ENCODE assay signal across 23 cellular contexts in genomic region chr17:55765472-55765871, GRCh38. TPM values are rescaled to one million over a fixed set of nuclear protein-coding genes. Genes with fewer than 3 reads are reported as not detected.
DNase-seq lines count a peak whose midpoint lies in the region; ATAC-seq, FAIRE-seq and TF ChIP-seq lines count a peak whose summit lies in the region.
"Had no signal": no experiment of that assay in that cellular context is flagged by ENCODE, and none has a peak within 500 bp of the region (broad histone marks: within the 10 kb centered on the region; RNA-seq: fewer than 3 reads in every experiment).

No MANE protein-coding gene starts in this region.

- H3K9me1 ChIP-seq in K562 (ENCODE audit: control insufficient read depth, insufficient read depth, low read length) = no peaks in the 10 kb centered on the region

- no peak overlapping the region for H2AFZ ChIP-seq in K562 (ENCODE audit: low read depth, low read length)

- CTCF ChIA-PET in MCF 10A (lab: Yijun Ruan, JAX) (interaction anchor here (2.3 kb wide), 1 partner anchor 163 kb away, joined by 5 read pairs; no protein-coding TSS in a partner anchor), A673 (lab: Charles Lee) (no interaction called here), K562 (lab: Yijun Ruan, JAX; ENCODE audit: low intra/inter-chr PET ratio) (no interaction called here)

- TF ChIP-seq POLR2A in breast epithelium (IDR thresholded peaks at IDR 0.05) (no peak), K562 (conservative IDR thresholded peaks at IDR 0.05) (no peak)

- H3K36me3 ChIP-seq in breast epithelium = no peaks in the 10 kb centered on the region
- H3K36me3 ChIP-seq in A673 (ENCODE audit: insufficient read depth, low read length, poor library complexity, severe bottlenecking) = no peaks in the 10 kb centered on the region
- H3K36me3 ChIP-seq in K562 (ENCODE audit: control insufficient read depth, insufficient read depth, low read length) = peaks cover 25% of the 10 kb centered on the region; the same call in 2 of the 3 replicates
- H3K36me3 ChIP-seq: BE2C had no signal

- H3K36me3 Mint-ChIP-seq in MCF 10A (ENCODE audit: insufficient read depth, unreplicated experiment) = peaks cover 24% of the 10 kb centered on the region

- no peak for FAIRE-seq in K562 (lab: Jason Lieb, UNC)
- FAIRE-seq: A549, G401.6, GM12891, GM19239 had no signal

- H4K20me1 ChIP-seq in K562 (replicated peaks; ENCODE audit: control insufficient read depth, insufficient read depth, low read length) = no peaks in the 10 kb centered on the region
- H4K20me1 ChIP-seq: BLaER1 had no signal

- no TSS peak for BruUV-seq in MCF 10A (replicated peaks; lab: Mats Ljungman, UMichigan)
- BruUV-seq in A673 (replicated peaks; lab: Mats Ljungman, UMichigan) = no TSS peak
- BruUV-seq in K562 (replicated peaks; lab: Mats Ljungman, UMichigan) = no TSS peak

- H3K4me2 ChIP-seq in K562 (ENCODE audit: insufficient read depth, low read length) = no peak overlapping the region
- H3K4me2 ChIP-seq: A549, BLaER1 had no signal

- TF ChIP-seq RAD21 in K562 (CRISPR knock-in tag; conservative IDR thresholded peaks at IDR 0.05 in 1 of 2, IDR thresholded peaks at IDR 0.05 in 1 of 2) = no peak

- no peak overlapping the region for H3K4me3 Mint-ChIP-seq in MCF 10A (ENCODE audit: unreplicated experiment)
- H3K4me3 Mint-ChIP-seq: CD14-positive monocyte; CD4-positive, alpha-beta memory T cell; CD4-positive, CD25-positive, alpha-beta regulatory T cell; CD8-positive, alpha-beta memory T cell had no signal

- no peak overlapping the region for H3K27ac ChIP-seq in breast epithelium
- peak overlapping the region; percentile 80 for H3K27ac ChIP-seq in A673 (ENCODE audit: low read depth, low read length, poor library complexity, severe bottlenecking)
- H3K27ac ChIP-seq in K562 (ENCODE audit: extremely low read depth, low read depth, low read length) = no peak overlapping the region
- H3K27ac ChIP-seq: 22Rv1, A549, BLaER1 had no signal

- H3K9ac ChIP-seq in K562 (ENCODE audit: insufficient read depth in 1 of 2, low read depth in 2 of 2, low read length in 2 of 2) = no peak overlapping the region
- H3K9ac ChIP-seq: BLaER1 had no signal

- no peak for ATAC-seq in K562
- ATAC-seq: A549 had no signal

- H3K4me1 ChIP-seq in breast epithelium = peaks cover 0 to 3% of the 10 kb centered on the region in 2 donors
- peaks cover 50% of the 10 kb centered on the region for H3K4me1 ChIP-seq in A673 (ENCODE audit: insufficient read depth, low read length, poor library complexity, severe bottlenecking)
- peaks cover 0 to 7% of the 10 kb centered on the region in 2 experiments; a peak in 3 of 5 replicates for H3K4me1 ChIP-seq in K562 (replicated peaks in 1 of 2; ENCODE audit: control insufficient read depth in 2 of 2, insufficient read depth in 2 of 2, low read length in 2 of 2)

- DNase-seq in MCF 10A (ENCODE audit: unreplicated experiment) (no peak), breast epithelium (ENCODE audit: low spot score in 2 of 2) (no peak), A673 (ENCODE audit: low spot score) (no peak), K562 (ENCODE audit: extremely low read depth in 1 of 4, low spot score in 3 of 4) (no peak), DMS 273 treated with DMSO at 0.1 percent for 48 hours (lab: John Stamatoyannopoulos, UW) (no peak)
- DNase-seq in activated T-cell treated with anti-CD3 and anti-CD28 coated beads, Interleukin-2, amount 50 U/mL, for 48 hours = no peak
- DNase-seq: ACHN; BE2C; C1 segment of cervical spinal cord; CD4-positive, alpha-beta memory T cell; CD4-positive, CD25-positive, alpha-beta regulatory T cell; CD8-positive, alpha-beta memory T cell; COR-L47; DMS79 treated with DMSO at 0.1 percent for 48 hours; GF-D8 had no signal

- H3K9me3 Mint-ChIP-seq in MCF 10A (ENCODE audit: unreplicated experiment) = no peaks in the 10 kb centered on the region
- H3K9me3 Mint-ChIP-seq: CD14-positive monocyte; CD4-positive, alpha-beta memory T cell; CD8-positive, alpha-beta memory T cell had no signal

- peaks cover 39% of the 10 kb centered on the region for H3K4me1 Mint-ChIP-seq in MCF 10A (ENCODE audit: insufficient read depth, unreplicated experiment)

- no peaks in the 10 kb centered on the region for H3K27me3 ChIP-seq in breast epithelium
- H3K27me3 ChIP-seq in A673 (replicated peaks; ENCODE audit: insufficient read depth, low read depth, low read length, poor library complexity) = no peaks in the 10 kb centered on the region
- no peaks in the 10 kb centered on the region for H3K27me3 ChIP-seq in K562 (ENCODE audit: control insufficient read depth in 2 of 2, insufficient read depth in 2 of 2, low read length in 2 of 2)
- H3K27me3 ChIP-seq: BE2C, BLaER1 had no signal

- H3K4me3 ChIP-seq in breast epithelium = no peak overlapping the region
- H3K4me3 ChIP-seq in A673 (ENCODE audit: low read depth, low read length, poor library complexity, severe bottlenecking) = no peak overlapping the region
- no peak overlapping the region for H3K4me3 ChIP-seq in K562
- H3K4me3 ChIP-seq: A549, BLaER1 had no signal

- WGBS in K562 (ENCODE audit: insufficient coverage, low coverage, missing lambda C conversion rate) = 80% methylated on average over 3 of the region's 3 CpGs

- in situ Hi-C loops in K562 (cut with MboI) = loop anchor here (5.0 kb wide), 1 partner anchor 43 kb away; the partner anchor contains the start of gene TMEM100

- TF ChIP-seq CTCF in MCF 10A (IDR thresholded peaks at IDR 0.05; ENCODE audit: unreplicated experiment) (no peak), breast epithelium (IDR thresholded peaks at IDR 0.05) (no peak), A673 (conservative IDR thresholded peaks at IDR 0.05; ENCODE audit: low read depth, low read length) (no peak), K562 (IDR thresholded peaks at IDR 0.05 in 2 of 3, conservative IDR thresholded peaks at IDR 0.05 in 1 of 3; ENCODE audit: insufficient read depth in 2 of 3, low read depth in 1 of 3, low read length in 3 of 3) (no peak)

- TF ChIP-seq EP300 in K562 (IDR thresholded peaks at IDR 0.05; ENCODE audit: low read length) = no peak

- peak overlapping the region; percentile 23 for H3K27ac Mint-ChIP-seq in MCF 10A (ENCODE audit: low read depth, unreplicated experiment)
- H3K27ac Mint-ChIP-seq: CD14-positive monocyte; CD4-positive, alpha-beta memory T cell; CD4-positive, CD25-positive, alpha-beta regulatory T cell had no signal

- no peaks in the 10 kb centered on the region for H3K27me3 Mint-ChIP-seq in MCF 10A (ENCODE audit: insufficient read depth, unreplicated experiment)
- H3K27me3 Mint-ChIP-seq: CD4-positive, alpha-beta memory T cell; CD4-positive, CD25-positive, alpha-beta regulatory T cell; CD8-positive, alpha-beta memory T cell had no signal

- POLR2A ChIA-PET in MCF 10A (lab: Yijun Ruan, JAX) (no interaction called here), A673 (lab: Charles Lee; ENCODE audit: low non-redundant PET) (no interaction called here), K562 (lab: Yijun Ruan, JAX) (no interaction called here)

- peaks cover 46% of the 10 kb centered on the region for H3K79me2 ChIP-seq in K562 (ENCODE audit: control insufficient read depth, insufficient read depth, low read length)

- H3K9me3 ChIP-seq in breast epithelium = no peaks in the 10 kb centered on the region
- no peaks in the 10 kb centered on the region for H3K9me3 ChIP-seq in A673 (ENCODE audit: low read depth, low read length, poor library complexity, severe bottlenecking)
- H3K9me3 ChIP-seq in K562 (replicated peaks; ENCODE audit: control insufficient read depth, insufficient read depth, low read depth, low read length) = no peaks in the 10 kb centered on the region
- H3K9me3 ChIP-seq: A549, BE2C had no signal

- intact Hi-C loops in MCF 10A (cut with micrococcal nuclease) = no loop called here
- intact Hi-C loops in breast epithelium (cut with DNase I; ENCODE audit: low total_unique reads) = no loop called here
- intact Hi-C loops in A673 (cut with micrococcal nuclease; ENCODE audit: unreplicated experiment) = no loop called here
- intact Hi-C loops in K562 (cut with micrococcal nuclease) = loop anchor here (10.0 kb wide), 1 partner anchor 51 kb away; no protein-coding TSS in a partner anchor

RNA-seq across cellular contexts. Expression of gene PCTP, which starts 14.6 kb away (rescaled TPM):
- total RNA-seq in MCF 10A (2022) = 10.2 and 11.9 TPM in 2 replicates
- 10 to 100 TPM; 19.3 to 29.4 (median 25.0) TPM for total RNA-seq in breast epithelium
- total RNA-seq in A673 (2021) = 6.4 and 9.8 TPM in 2 replicates
- total RNA-seq in K562 (2011; cell fraction: chromatin; rRNA removed; ENCODE audit: low replicate concordance) = 19.4 and 28.2 TPM in 2 replicates
- 14.7 and 19.2 TPM in 2 replicates for total RNA-seq in K562 (2011; cell fraction: nucleolus; rRNA removed)
- 24.1 and 28.7 TPM in 2 replicates for total RNA-seq in K562 (2011; cell fraction: nucleoplasm; rRNA removed)
- 39.8 and 41.2 TPM in 2 replicates for total RNA-seq in K562 (2014; rRNA removed)
- total RNA-seq in K562 (2014; rRNA removed; fragmentation: Illumina TruSeq; extraction: Trizol) = 42.7 and 43.3 TPM in 2 replicates
- 48.6 and 48.8 TPM in 2 replicates for total RNA-seq in K562 (2015; rRNA removed; fragmentation: Illumina TruSeq; extraction: Trizol)
- 33.1 and 33.8 TPM in 2 replicates for total RNA-seq in K562 (2021)
- 53.4 and 62.3 TPM in 2 replicates for polyA plus RNA-seq in K562 (2011; rRNA removed)
- 30.1 and 56.9 TPM in 2 replicates for polyA plus RNA-seq in K562 (2011; cell fraction: cytosol; rRNA removed)
- polyA plus RNA-seq in K562 (2011; cell fraction: nucleus; rRNA removed) = 18.4 and 28.6 TPM in 2 replicates
- 44.4 and 45.6 TPM in 2 replicates for polyA plus RNA-seq in K562 (2012)
- polyA plus RNA-seq in K562 (2014; fragmentation: Illumina TruSeq; extraction: Trizol) = 55.5 and 62.2 TPM in 2 replicates
- 10 to 100 TPM; 10.9 to 12.4 TPM for polyA plus RNA-seq in K562 (2014; fragmentation: Nextera tagmentation; extraction: Ambion mirVana)
- 37.4 and 47.1 TPM in 2 replicates for polyA plus RNA-seq in K562 (2014; rRNA removed)
- 53.5 and 54.3 TPM in 2 replicates for polyA minus RNA-seq in K562 (2011; rRNA and poly(A)+ RNA removed)
- polyA minus RNA-seq in K562 (2011; cell fraction: cytosol; rRNA and poly(A)+ RNA removed) = 14.6 and 16.9 TPM in 2 replicates
- polyA minus RNA-seq in K562 (2011; cell fraction: nucleus; rRNA and poly(A)+ RNA removed) = 15.3 and 29.4 TPM in 2 replicates

RNA-seq across cellular contexts. Expression of gene TMEM100, which starts 42.8 kb away (rescaled TPM):
- 1.1 and 1.7 TPM in 2 replicates for total RNA-seq in MCF 10A (2022)
- 10 to 100 TPM in 2 of 3 donors, 1 to 10 TPM in 1; 6.7 to 27.2 (median 20.3) TPM for total RNA-seq in breast epithelium
- 7.9 and 9.3 TPM in 2 replicates for total RNA-seq in A673 (2021)
- total RNA-seq in K562 (2011; cell fraction: chromatin; rRNA removed; ENCODE audit: low replicate concordance) = not detected in 2 replicates
- total RNA-seq in K562 (2011; cell fraction: nucleolus; rRNA removed) = not detected in 2 replicates
- 1.0 and 1.6 TPM in 2 replicates for total RNA-seq in K562 (2011; cell fraction: nucleoplasm; rRNA removed)
- total RNA-seq in K562 (2014; rRNA removed) = 0.08 and 0.50 TPM in 2 replicates
- 0.16 and 0.22 TPM in 2 replicates for total RNA-seq in K562 (2014; rRNA removed; fragmentation: Illumina TruSeq; extraction: Trizol)
- total RNA-seq in K562 (2015; rRNA removed; fragmentation: Illumina TruSeq; extraction: Trizol) = 0.23 and 0.29 TPM in 2 replicates
- total RNA-seq in K562 (2021) = 0.20 and 0.34 TPM in 2 replicates
- polyA plus RNA-seq in K562 (2011; rRNA removed) = 0.14 TPM in 1 of 2 replicates, not detected in the other
- polyA plus RNA-seq in K562 (2011; cell fraction: cytosol; rRNA removed) = not detected in 2 replicates
- polyA plus RNA-seq in K562 (2011; cell fraction: nucleus; rRNA removed) = 0.25 TPM in 1 of 2 replicates, not detected in the other
- 0.40 and 0.76 TPM in 2 replicates for polyA plus RNA-seq in K562 (2012)
- 0.19 and 0.42 TPM in 2 replicates for polyA plus RNA-seq in K562 (2014; fragmentation: Illumina TruSeq; extraction: Trizol)
- under 1 TPM; 0.13 to 0.18 TPM for polyA plus RNA-seq in K562 (2014; fragmentation: Nextera tagmentation; extraction: Ambion mirVana)
- 0.12 TPM in 1 of 2 replicates, not detected in the other for polyA plus RNA-seq in K562 (2014; rRNA removed)
- 0.09 TPM in 1 of 2 replicates, not detected in the other for polyA minus RNA-seq in K562 (2011; rRNA and poly(A)+ RNA removed)
- polyA minus RNA-seq in K562 (2011; cell fraction: cytosol; rRNA and poly(A)+ RNA removed) = not detected in 2 replicates
- polyA minus RNA-seq in K562 (2011; cell fraction: nucleus; rRNA and poly(A)+ RNA removed) = 0.56 TPM in 1 of 2 replicates, not detected in the other
- total RNA-seq: A172; CD4-positive, alpha-beta memory T cell; CD4-positive, CD25-positive, alpha-beta regulatory T cell; CD8-positive, alpha-beta memory T cell had no signal
- polyA plus RNA-seq: A549; CD14-positive monocyte; CD4-positive, alpha-beta memory T cell; CD4-positive, CD25-positive, alpha-beta regulatory T cell; CD8-positive, alpha-beta memory T cell had no signal
